Comparison of ENCODE assay signal across 1 cellular context in the genomic region with DNA sequence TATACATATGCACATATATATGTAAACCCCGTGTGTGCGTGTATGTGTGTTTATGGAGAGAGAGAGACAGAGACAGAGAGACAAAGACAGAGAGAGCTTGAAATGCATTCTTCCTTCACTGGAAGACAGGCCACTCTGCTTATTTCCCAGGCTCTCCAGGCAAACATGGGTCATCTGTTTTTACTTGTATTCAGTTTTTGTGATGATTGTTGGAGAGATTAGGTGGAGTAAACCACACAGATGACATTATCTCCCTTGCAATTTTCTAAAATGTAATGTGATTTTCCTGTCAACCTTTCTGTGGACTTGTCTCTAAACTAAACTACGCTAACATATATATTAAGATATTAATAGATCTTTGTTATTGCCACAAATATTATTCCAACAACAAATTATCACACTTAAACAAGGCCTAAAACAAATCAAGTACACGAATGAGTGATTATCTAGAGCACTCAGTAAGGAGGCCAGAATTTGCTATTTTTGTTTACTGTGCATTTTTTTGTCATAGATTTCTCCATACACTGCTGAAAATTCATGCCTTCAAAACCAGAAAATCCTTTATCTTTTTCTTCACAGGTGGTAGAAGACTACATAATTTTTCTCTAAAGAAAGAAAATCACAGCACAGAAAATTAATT.
TF ChIP-seq lines count a peak whose summit lies in the region.

No MANE protein-coding gene starts in this region.

TF ChIP-seq in SK-N-SH, 30 proteins besides CTCF, POLR2A, EP300 and RAD21 (continued from another document):
- TF ChIP-seq, protein P1, sequence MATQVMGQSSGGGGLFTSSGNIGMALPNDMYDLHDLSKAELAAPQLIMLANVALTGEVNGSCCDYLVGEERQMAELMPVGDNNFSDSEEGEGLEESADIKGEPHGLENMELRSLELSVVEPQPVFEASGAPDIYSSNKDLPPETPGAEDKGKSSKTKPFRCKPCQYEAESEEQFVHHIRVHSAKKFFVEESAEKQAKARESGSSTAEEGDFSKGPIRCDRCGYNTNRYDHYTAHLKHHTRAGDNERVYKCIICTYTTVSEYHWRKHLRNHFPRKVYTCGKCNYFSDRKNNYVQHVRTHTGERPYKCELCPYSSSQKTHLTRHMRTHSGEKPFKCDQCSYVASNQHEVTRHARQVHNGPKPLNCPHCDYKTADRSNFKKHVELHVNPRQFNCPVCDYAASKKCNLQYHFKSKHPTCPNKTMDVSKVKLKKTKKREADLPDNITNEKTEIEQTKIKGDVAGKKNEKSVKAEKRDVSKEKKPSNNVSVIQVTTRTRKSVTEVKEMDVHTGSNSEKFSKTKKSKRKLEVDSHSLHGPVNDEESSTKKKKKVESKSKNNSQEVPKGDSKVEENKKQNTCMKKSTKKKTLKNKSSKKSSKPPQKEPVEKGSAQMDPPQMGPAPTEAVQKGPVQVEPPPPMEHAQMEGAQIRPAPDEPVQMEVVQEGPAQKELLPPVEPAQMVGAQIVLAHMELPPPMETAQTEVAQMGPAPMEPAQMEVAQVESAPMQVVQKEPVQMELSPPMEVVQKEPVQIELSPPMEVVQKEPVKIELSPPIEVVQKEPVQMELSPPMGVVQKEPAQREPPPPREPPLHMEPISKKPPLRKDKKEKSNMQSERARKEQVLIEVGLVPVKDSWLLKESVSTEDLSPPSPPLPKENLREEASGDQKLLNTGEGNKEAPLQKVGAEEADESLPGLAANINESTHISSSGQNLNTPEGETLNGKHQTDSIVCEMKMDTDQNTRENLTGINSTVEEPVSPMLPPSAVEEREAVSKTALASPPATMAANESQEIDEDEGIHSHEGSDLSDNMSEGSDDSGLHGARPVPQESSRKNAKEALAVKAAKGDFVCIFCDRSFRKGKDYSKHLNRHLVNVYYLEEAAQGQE (IDR thresholded peaks at IDR 0.05; ENCODE audit: low read depth, low read length): no peak
- no peak for TF ChIP-seq RFX5 (IDR thresholded peaks at IDR 0.05; ENCODE audit: low read length)
- TF ChIP-seq RXRA (IDR thresholded peaks at IDR 0.05; ENCODE audit: borderline replicate concordance, low read depth): no peak
- TF ChIP-seq NRF1 (IDR thresholded peaks at IDR 0.05; ENCODE audit: low read depth, low read length): no peak
- TF ChIP-seq TAF1 (IDR thresholded peaks at IDR 0.05; ENCODE audit: borderline replicate concordance, low read depth, low read length): no peak
- TF ChIP-seq, protein P2, sequence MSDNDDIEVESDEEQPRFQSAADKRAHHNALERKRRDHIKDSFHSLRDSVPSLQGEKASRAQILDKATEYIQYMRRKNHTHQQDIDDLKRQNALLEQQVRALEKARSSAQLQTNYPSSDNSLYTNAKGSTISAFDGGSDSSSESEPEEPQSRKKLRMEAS (IDR thresholded peaks at IDR 0.05; ENCODE audit: low read depth): no peak
- TF ChIP-seq, protein P3, sequence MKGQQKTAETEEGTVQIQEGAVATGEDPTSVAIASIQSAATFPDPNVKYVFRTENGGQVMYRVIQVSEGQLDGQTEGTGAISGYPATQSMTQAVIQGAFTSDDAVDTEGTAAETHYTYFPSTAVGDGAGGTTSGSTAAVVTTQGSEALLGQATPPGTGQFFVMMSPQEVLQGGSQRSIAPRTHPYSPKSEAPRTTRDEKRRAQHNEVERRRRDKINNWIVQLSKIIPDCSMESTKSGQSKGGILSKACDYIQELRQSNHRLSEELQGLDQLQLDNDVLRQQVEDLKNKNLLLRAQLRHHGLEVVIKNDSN (IDR thresholded peaks at IDR 0.05; ENCODE audit: borderline replicate concordance, low read depth): no peak
- TF ChIP-seq MEF2A (IDR thresholded peaks at IDR 0.05; ENCODE audit: borderline replicate concordance, low read depth): no peak
- TF ChIP-seq TEAD4 (IDR thresholded peaks at IDR 0.05; ENCODE audit: borderline replicate concordance, insufficient read depth): no peak
- peak; percentile 56; the same call in 1 of the 2 replicates for TF ChIP-seq FOXJ3 (CRISPR knock-in tag; IDR thresholded peaks at IDR 0.05)
